In genomic region chr17:67366193-67367157, GRCh38 we compare ENCODE assay signal across 1 cellular context.
A peak's percentile ranks its signal among the peaks of the same experiment; 100 is the strongest.
TF ChIP-seq lines count a peak whose summit lies in the region.

PSMD12 (minus strand) TSS chr17:67366577; CDS start chr17:67366519, 58 bp downstream.

TF ChIP-seq in K562, 482 proteins besides CTCF, POLR2A, EP300 and RAD21 (continued from another document and continues in another):
- TF ChIP-seq AFF1 (IDR thresholded peaks at IDR 0.05; ENCODE audit: low read depth in 1 of 2, partially characterized antibody in 2 of 2) (no peak), SUPT5H (IDR thresholded peaks at IDR 0.05) (peak; percentile 98), SRF (CRISPR knock-in tag; IDR thresholded peaks at IDR 0.05) (no peak; a peak in 1 of 4 replicates), ZNF280A (IDR thresholded peaks at IDR 0.05; ENCODE audit: low read depth, partially characterized antibody) (no peak), FUS (optimal IDR thresholded peaks at IDR 0.05; ENCODE audit: low read depth, low read length) (peak; percentile 57), MTA2 (IDR thresholded peaks at IDR 0.05; ENCODE audit: low read depth) (no peak), TBP (optimal IDR thresholded peaks at IDR 0.05; ENCODE audit: low read depth, low read length) (peak; percentile 86), ZNF277 (CRISPR knock-in tag; IDR thresholded peaks at IDR 0.05; ENCODE audit: borderline replicate concordance) (no peak), SPI1 (IDR thresholded peaks at IDR 0.05; ENCODE audit: borderline replicate concordance, low read depth, low read length) (no peak), ZNF232 (CRISPR knock-in tag; IDR thresholded peaks at IDR 0.05) (0 out of 2 replicates have a peak, but pooled peaks have one; percentile 68), ARNT (IDR thresholded peaks at IDR 0.05) (no peak; a peak in 1 of 4 replicates), ZNF668 (CRISPR knock-in tag; IDR thresholded peaks at IDR 0.05) (no peak), MED1 (CRISPR knock-in tag; IDR thresholded peaks at IDR 0.05; ENCODE audit: borderline replicate concordance) (no peak), ZHX1 (conservative IDR thresholded peaks at IDR 0.05; ENCODE audit: low read length) (no peak), SMARCE1 (IDR thresholded peaks at IDR 0.05) (peak; percentile 17; the same call in 1 of the 2 replicates), ARID3A (IDR thresholded peaks at IDR 0.05; ENCODE audit: borderline replicate concordance, low read depth, low read length) (no peak), GTF2E2 (tag; IDR thresholded peaks at IDR 0.05) (peak; percentile 86), KHSRP (IDR thresholded peaks at IDR 0.05) (no peak), POLR2H (tag; IDR thresholded peaks at IDR 0.05; ENCODE audit: low read depth) (peak; percentile 50; the same call in 1 of the 2 replicates), CTCFL (IDR thresholded peaks at IDR 0.05; ENCODE audit: borderline replicate concordance, insufficient read depth, low read depth, low read length, poor library complexity, severe bottlenecking) (no peak), TARDBP (IDR thresholded peaks at IDR 0.05) (no peak), FOXM1 (IDR thresholded peaks at IDR 0.05; ENCODE audit: low read depth) (no peak), FOXM1 (CRISPR knock-in tag; IDR thresholded peaks at IDR 0.05; ENCODE audit: low read depth) (peak; percentile 80; the same call in 1 of the 2 replicates), ELF1 (tag; IDR thresholded peaks at IDR 0.05) (peak; percentile 94), HES1 (IDR thresholded peaks at IDR 0.05; ENCODE audit: low read depth) (no peak), FOXK1 (CRISPR knock-in tag; IDR thresholded peaks at IDR 0.05; ENCODE audit: borderline replicate concordance) (0 out of 2 replicates have a peak, but pooled peaks have one; percentile 49)
- TF ChIP-seq, protein P1, sequence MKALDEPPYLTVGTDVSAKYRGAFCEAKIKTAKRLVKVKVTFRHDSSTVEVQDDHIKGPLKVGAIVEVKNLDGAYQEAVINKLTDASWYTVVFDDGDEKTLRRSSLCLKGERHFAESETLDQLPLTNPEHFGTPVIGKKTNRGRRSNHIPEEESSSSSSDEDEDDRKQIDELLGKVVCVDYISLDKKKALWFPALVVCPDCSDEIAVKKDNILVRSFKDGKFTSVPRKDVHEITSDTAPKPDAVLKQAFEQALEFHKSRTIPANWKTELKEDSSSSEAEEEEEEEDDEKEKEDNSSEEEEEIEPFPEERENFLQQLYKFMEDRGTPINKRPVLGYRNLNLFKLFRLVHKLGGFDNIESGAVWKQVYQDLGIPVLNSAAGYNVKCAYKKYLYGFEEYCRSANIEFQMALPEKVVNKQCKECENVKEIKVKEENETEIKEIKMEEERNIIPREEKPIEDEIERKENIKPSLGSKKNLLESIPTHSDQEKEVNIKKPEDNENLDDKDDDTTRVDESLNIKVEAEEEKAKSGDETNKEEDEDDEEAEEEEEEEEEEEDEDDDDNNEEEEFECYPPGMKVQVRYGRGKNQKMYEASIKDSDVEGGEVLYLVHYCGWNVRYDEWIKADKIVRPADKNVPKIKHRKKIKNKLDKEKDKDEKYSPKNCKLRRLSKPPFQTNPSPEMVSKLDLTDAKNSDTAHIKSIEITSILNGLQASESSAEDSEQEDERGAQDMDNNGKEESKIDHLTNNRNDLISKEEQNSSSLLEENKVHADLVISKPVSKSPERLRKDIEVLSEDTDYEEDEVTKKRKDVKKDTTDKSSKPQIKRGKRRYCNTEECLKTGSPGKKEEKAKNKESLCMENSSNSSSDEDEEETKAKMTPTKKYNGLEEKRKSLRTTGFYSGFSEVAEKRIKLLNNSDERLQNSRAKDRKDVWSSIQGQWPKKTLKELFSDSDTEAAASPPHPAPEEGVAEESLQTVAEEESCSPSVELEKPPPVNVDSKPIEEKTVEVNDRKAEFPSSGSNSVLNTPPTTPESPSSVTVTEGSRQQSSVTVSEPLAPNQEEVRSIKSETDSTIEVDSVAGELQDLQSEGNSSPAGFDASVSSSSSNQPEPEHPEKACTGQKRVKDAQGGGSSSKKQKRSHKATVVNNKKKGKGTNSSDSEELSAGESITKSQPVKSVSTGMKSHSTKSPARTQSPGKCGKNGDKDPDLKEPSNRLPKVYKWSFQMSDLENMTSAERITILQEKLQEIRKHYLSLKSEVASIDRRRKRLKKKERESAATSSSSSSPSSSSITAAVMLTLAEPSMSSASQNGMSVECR (CRISPR knock-in tag; IDR thresholded peaks at IDR 0.05): peak; percentile 85
- TF ChIP-seq, protein P2, sequence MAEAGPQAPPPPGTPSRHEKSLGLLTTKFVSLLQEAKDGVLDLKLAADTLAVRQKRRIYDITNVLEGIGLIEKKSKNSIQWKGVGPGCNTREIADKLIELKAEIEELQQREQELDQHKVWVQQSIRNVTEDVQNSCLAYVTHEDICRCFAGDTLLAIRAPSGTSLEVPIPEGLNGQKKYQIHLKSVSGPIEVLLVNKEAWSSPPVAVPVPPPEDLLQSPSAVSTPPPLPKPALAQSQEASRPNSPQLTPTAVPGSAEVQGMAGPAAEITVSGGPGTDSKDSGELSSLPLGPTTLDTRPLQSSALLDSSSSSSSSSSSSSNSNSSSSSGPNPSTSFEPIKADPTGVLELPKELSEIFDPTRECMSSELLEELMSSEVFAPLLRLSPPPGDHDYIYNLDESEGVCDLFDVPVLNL (CRISPR knock-in tag; IDR thresholded peaks at IDR 0.05; ENCODE audit: low read depth): peak; percentile 78; the same call in 1 of the 2 replicates
- TF ChIP-seq, protein P3, sequence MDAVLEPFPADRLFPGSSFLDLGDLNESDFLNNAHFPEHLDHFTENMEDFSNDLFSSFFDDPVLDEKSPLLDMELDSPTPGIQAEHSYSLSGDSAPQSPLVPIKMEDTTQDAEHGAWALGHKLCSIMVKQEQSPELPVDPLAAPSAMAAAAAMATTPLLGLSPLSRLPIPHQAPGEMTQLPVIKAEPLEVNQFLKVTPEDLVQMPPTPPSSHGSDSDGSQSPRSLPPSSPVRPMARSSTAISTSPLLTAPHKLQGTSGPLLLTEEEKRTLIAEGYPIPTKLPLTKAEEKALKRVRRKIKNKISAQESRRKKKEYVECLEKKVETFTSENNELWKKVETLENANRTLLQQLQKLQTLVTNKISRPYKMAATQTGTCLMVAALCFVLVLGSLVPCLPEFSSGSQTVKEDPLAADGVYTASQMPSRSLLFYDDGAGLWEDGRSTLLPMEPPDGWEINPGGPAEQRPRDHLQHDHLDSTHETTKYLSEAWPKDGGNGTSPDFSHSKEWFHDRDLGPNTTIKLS (IDR thresholded peaks at IDR 0.05; ENCODE audit: borderline replicate concordance, low read depth): 0 out of 2 replicates have a peak, but pooled peaks have one; percentile 49
- TF ChIP-seq, protein P4, sequence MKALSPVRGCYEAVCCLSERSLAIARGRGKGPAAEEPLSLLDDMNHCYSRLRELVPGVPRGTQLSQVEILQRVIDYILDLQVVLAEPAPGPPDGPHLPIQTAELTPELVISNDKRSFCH (CRISPR knock-in tag; IDR thresholded peaks at IDR 0.05): no peak
- TF ChIP-seq, protein P4 (tag; IDR thresholded peaks at IDR 0.05): no peak; the same call in 1 of the 2 replicates
- TF ChIP-seq, protein P5, sequence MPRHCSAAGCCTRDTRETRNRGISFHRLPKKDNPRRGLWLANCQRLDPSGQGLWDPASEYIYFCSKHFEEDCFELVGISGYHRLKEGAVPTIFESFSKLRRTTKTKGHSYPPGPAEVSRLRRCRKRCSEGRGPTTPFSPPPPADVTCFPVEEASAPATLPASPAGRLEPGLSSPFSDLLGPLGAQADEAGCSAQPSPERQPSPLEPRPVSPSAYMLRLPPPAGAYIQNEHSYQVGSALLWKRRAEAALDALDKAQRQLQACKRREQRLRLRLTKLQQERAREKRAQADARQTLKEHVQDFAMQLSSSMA (CRISPR knock-in tag; IDR thresholded peaks at IDR 0.05): no peak
